In genomic region chr14:76019676-76020075, GRCh38 we compare ENCODE assay signal across 28 cellular contexts.
"Had no signal": no experiment of that assay in that cellular context is flagged by ENCODE, and none has a peak within 500 bp of the region (broad histone marks: within the 10 kb centered on the region; RNA-seq: fewer than 3 reads in every experiment).

No MANE protein-coding gene starts in this region.

- H3K36me3 ChIP-seq: breast epithelium had no signal

- FAIRE-seq: colon had no signal

- ATAC-seq: activated CD4-positive, alpha-beta T cell treated with anti-CD3 and anti-CD28 coated beads for 36 hours; activated naive CD4-positive, alpha-beta T cell treated with anti-CD3 and anti-CD28 coated beads, Interleukin-2, amount 50 U/mL, for 72 hours; activated T-cell treated with anti-CD3 and anti-CD28 coated beads, Interleukin-2, amount 50 U/mL, for 72 hours; effector memory CD8-positive, alpha-beta T cell; foreskin keratinocyte; gastrocnemius medialis; heart left ventricle had no signal

- H3K27ac ChIP-seq: ascending aorta, breast epithelium, esophagus muscularis mucosa, foreskin keratinocyte, gastrocnemius medialis, heart left ventricle had no signal

- H3K27me3 Mint-ChIP-seq: activated CD4-positive, alpha-beta memory T cell treated with anti-CD3 and anti-CD28 coated beads, Interleukin-2, amount 10 ng/mL, durations not matched to agents 7 days and 5 days; activated CD4-positive, alpha-beta T cell treated with anti-CD3 and anti-CD28 coated beads for 36 hours; activated CD4-positive, alpha-beta T cell treated with anti-CD3 and anti-CD28 coated beads, Interleukin-2, amount 10 ng/mL, durations not matched to agents 24 days and 14 days; activated naive CD4-positive, alpha-beta T cell treated with anti-CD3 and anti-CD28 coated beads, Interleukin-2, amount 10 ng/mL, durations not matched to agents 7 days and 5 days; activated naive CD8-positive, alpha-beta T cell treated with anti-CD3 and anti-CD28 coated beads, Interleukin-2, amount 10 ng/mL, durations not matched to agents 7 days and 5 days; activated T-cell treated with anti-CD3 and anti-CD28 coated beads, Interleukin-2, amount 50 U/mL, for 24 hours; brain; effector memory CD8-positive, alpha-beta T cell had no signal

- H3K4me1 Mint-ChIP-seq: activated CD4-positive, alpha-beta T cell treated with anti-CD3 and anti-CD28 coated beads for 36 hours; activated naive CD4-positive, alpha-beta T cell treated with anti-CD3 and anti-CD28 coated beads, Interleukin-2, amount 10 ng/mL, durations not matched to agents 7 days and 5 days; activated naive CD8-positive, alpha-beta T cell treated with anti-CD3 and anti-CD28 coated beads, Interleukin-2, amount 10 ng/mL, durations not matched to agents 7 days and 5 days; brain had no signal

- H3K4me3 Mint-ChIP-seq: activated CD4-positive, alpha-beta memory T cell treated with anti-CD3 and anti-CD28 coated beads, Interleukin-2, amount 10 ng/mL, durations not matched to agents 7 days and 5 days; activated CD4-positive, alpha-beta T cell treated with anti-CD3 and anti-CD28 coated beads for 36 hours; activated CD4-positive, alpha-beta T cell treated with anti-CD3 and anti-CD28 coated beads, Interleukin-2, amount 10 ng/mL, durations not matched to agents 24 days and 14 days; activated naive CD4-positive, alpha-beta T cell treated with anti-CD3 and anti-CD28 coated beads, Interleukin-2, amount 10 ng/mL, durations not matched to agents 7 days and 5 days; activated naive CD8-positive, alpha-beta T cell treated with anti-CD3 and anti-CD28 coated beads, Interleukin-2, amount 10 ng/mL, durations not matched to agents 7 days and 5 days; activated T-cell treated with anti-CD3 and anti-CD28 coated beads, Interleukin-2, amount 50 U/mL, for 24 hours; activated T-cell treated with anti-CD3 and anti-CD28 coated beads, Interleukin-2, amount 50 U/mL, for 72 hours; brain; effector memory CD8-positive, alpha-beta T cell had no signal

- H3K27ac Mint-ChIP-seq: activated CD4-positive, alpha-beta memory T cell treated with anti-CD3 and anti-CD28 coated beads, Interleukin-2, amount 10 ng/mL, durations not matched to agents 7 days and 5 days; activated CD4-positive, alpha-beta T cell treated with anti-CD3 and anti-CD28 coated beads for 36 hours; activated CD4-positive, alpha-beta T cell treated with anti-CD3 and anti-CD28 coated beads, Interleukin-2, amount 10 ng/mL, durations not matched to agents 24 days and 14 days; activated naive CD4-positive, alpha-beta T cell treated with anti-CD3 and anti-CD28 coated beads, Interleukin-2, amount 10 ng/mL, durations not matched to agents 7 days and 5 days; activated naive CD4-positive, alpha-beta T cell treated with anti-CD3 and anti-CD28 coated beads, Interleukin-2, amount 50 U/mL, for 72 hours; activated naive CD8-positive, alpha-beta T cell treated with anti-CD3 and anti-CD28 coated beads, Interleukin-2, amount 10 ng/mL, durations not matched to agents 7 days and 5 days; activated T-cell treated with anti-CD3 and anti-CD28 coated beads, Interleukin-2, amount 50 U/mL, for 24 hours; activated T-cell treated with anti-CD3 and anti-CD28 coated beads, Interleukin-2, amount 50 U/mL, for 72 hours; brain; effector memory CD8-positive, alpha-beta T cell had no signal

- DNase-seq: activated CD4-positive, alpha-beta memory T cell treated with anti-CD3 and anti-CD28 coated beads, Interleukin-2, amount 10 ng/mL, durations not matched to agents 7 days and 5 days; activated CD4-positive, alpha-beta T cell treated with anti-CD3 and anti-CD28 coated beads for 36 hours; activated CD4-positive, alpha-beta T cell treated with anti-CD3 and anti-CD28 coated beads, Interleukin-2, amount 10 ng/mL, durations not matched to agents 24 days and 14 days; activated CD4-positive, CD25-positive, alpha-beta regulatory T cell; activated CD4-positive, CD25-positive, alpha-beta regulatory T cell treated with anti-CD3 and anti-CD28 coated beads, Interleukin-2, amount 50 U/mL, for 72 hours; activated CD8-positive, alpha-beta memory T cell treated with anti-CD3 and anti-CD28 coated beads, Interleukin-2, amount 50 U/mL, for 48 hours; activated gamma-delta T cell; activated naive CD4-positive, alpha-beta T cell; activated naive CD4-positive, alpha-beta T cell treated with anti-CD3 and anti-CD28 coated beads, Interleukin-2, amount 10 ng/mL, durations not matched to agents 7 days and 5 days; activated naive CD8-positive, alpha-beta T cell treated with anti-CD3 and anti-CD28 coated beads, Interleukin-2, amount 10 ng/mL, durations not matched to agents 7 days and 5 days; activated T-cell treated with anti-CD3 and anti-CD28 coated beads for 4 hours; activated T-cell treated with anti-CD3 and anti-CD28 coated beads, Interleukin-2, amount 50 U/mL, for 24 hours; activated T-cell treated with anti-CD3 and anti-CD28 coated beads, Interleukin-2, amount 50 U/mL, for 72 hours; cortex of kidney; dermis blood vessel endothelial cell; effector CD4-positive, alpha-beta T cell; effector memory CD8-positive, alpha-beta T cell; erythroblast; foreskin keratinocyte; gastrocnemius medialis; glutamatergic neuron; heart left ventricle had no signal

- H3K9me3 ChIP-seq: esophagus muscularis mucosa, gastrocnemius medialis had no signal

- H3K4me1 ChIP-seq: ascending aorta, breast epithelium, foreskin keratinocyte, gastrocnemius medialis had no signal

- H3K27me3 ChIP-seq: ascending aorta, breast epithelium, esophagus muscularis mucosa, foreskin keratinocyte, gastrocnemius medialis, heart left ventricle had no signal

- H3K4me3 ChIP-seq: ascending aorta, breast epithelium, esophagus muscularis mucosa, gastrocnemius medialis, heart left ventricle had no signal
